ENCODE assay signal across 1 cellular context in genomic region chr16:55842369-55843104, GRCh38.
TF ChIP-seq lines count a peak whose summit lies in the region.

No MANE protein-coding gene starts in this region.

TF ChIP-seq in HEK293, 187 proteins besides CTCF, POLR2A, EP300 and RAD21 (continued from another document):
- TF ChIP-seq HIC1 (tag by site-specific recombination; IDR thresholded peaks at IDR 0.05) (no peak), ZNF221 (tag by site-specific recombination; IDR thresholded peaks at IDR 0.05; ENCODE audit: borderline replicate concordance) (no peak)
